In the genomic region with DNA sequence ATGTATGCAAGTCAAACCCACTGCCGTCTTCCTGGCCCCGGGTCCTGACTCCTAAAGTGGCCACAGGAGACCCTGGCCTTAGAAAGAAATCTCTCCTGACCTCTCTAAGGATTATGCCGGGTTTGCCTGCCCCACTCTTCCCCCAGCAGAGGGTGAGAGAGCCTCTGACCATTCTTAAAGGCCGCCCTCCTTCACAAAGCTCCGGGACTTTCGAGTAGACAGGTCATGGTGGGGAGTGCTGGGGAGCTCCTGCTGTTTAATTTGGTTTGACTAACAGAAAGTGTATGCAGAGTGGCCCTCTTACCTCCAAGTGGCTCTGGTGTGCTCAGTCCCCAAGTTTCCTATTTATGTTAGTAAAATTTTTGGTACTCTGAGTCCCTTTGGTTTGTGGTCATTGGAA, we compare ENCODE assay signal across 17 cellular contexts.
DNase-seq lines count a peak whose midpoint lies in the region; ATAC-seq and TF ChIP-seq lines count a peak whose summit lies in the region.
"Had no signal": no experiment of that assay in that cellular context is flagged by ENCODE, and none has a peak within 500 bp of the region (broad histone marks: within the 10 kb centered on the region; RNA-seq: fewer than 3 reads in every experiment).

No MANE protein-coding gene starts in this region.

- H3K27me3 ChIP-seq in GM23248 (replicated peaks; ENCODE audit: insufficient read depth) (no peaks in the 10 kb centered on the region), neural progenitor cell (no peaks in the 10 kb centered on the region)
- H3K27me3 ChIP-seq: BE2C, esophagus muscularis mucosa, heart left ventricle had no signal

- in situ Hi-C loops in GM23248 (cut with MboI), result no loop called here

- H3K4me3 Mint-ChIP-seq in neural progenitor cell, result no peak overlapping the region
- H3K4me3 Mint-ChIP-seq: type B pancreatic cell had no signal

- H3F3A ChIP-seq in GM23248 (ENCODE audit: insufficient read depth) (no peaks in the 10 kb centered on the region), neural progenitor cell (ENCODE audit: low read depth) (no peaks in the 10 kb centered on the region)

- no peak overlapping the region for H3K4me3 ChIP-seq in GM23248
- H3K4me3 ChIP-seq in neural progenitor cell, result no peak overlapping the region

- no peaks in the 10 kb centered on the region for H4K20me1 ChIP-seq in GM23248 (ENCODE audit: insufficient read depth)
- H4K20me1 ChIP-seq in neural progenitor cell (ENCODE audit: low read depth), result no peaks in the 10 kb centered on the region

- H3K9me3 Mint-ChIP-seq in neural progenitor cell, result no peaks in the 10 kb centered on the region
- H3K9me3 Mint-ChIP-seq: activated naive CD4-positive, alpha-beta T cell treated with anti-CD3 and anti-CD28 coated beads, Interleukin-2, amount 10 ng/mL, durations not matched to agents 7 days and 5 days; type B pancreatic cell had no signal

- no peaks in the 10 kb centered on the region for H3K36me3 Mint-ChIP-seq in neural progenitor cell
- H3K36me3 Mint-ChIP-seq: activated naive CD4-positive, alpha-beta T cell treated with anti-CD3 and anti-CD28 coated beads, Interleukin-2, amount 10 ng/mL, durations not matched to agents 7 days and 5 days; type B pancreatic cell had no signal

- H2AFZ ChIP-seq in GM23248, result peak overlapping the region; percentile 46; the same call in 1 of the 2 replicates
- no peak overlapping the region for H2AFZ ChIP-seq in neural progenitor cell (replicated peaks)

- H3K4me1 ChIP-seq in GM23248 (ENCODE audit: insufficient read depth) (0 out of 2 replicates have a peak, but pooled peaks cover 3% of the 10 kb centered on the region), neural progenitor cell (peaks cover 3% of the 10 kb centered on the region)
- H3K4me1 ChIP-seq: BE2C had no signal

- WGBS in GM23248 (ENCODE audit: low coverage in 1 of 2, low lambda C conversion rate in 2 of 2, missing lambda C conversion rate in 2 of 2), 2 experiments, result 37 to 40% methylated on average over 6 of the region's 6 CpGs

- H3K9ac ChIP-seq in GM23248 (no peak overlapping the region), neural progenitor cell (no peak overlapping the region)

- H3K27ac Mint-ChIP-seq in neural progenitor cell, result no peak overlapping the region
- H3K27ac Mint-ChIP-seq: type B pancreatic cell had no signal

- no peak for DNase-seq in GM23248
- DNase-seq in NOMO-1 treated with dmso at 0.1 percent for 144 hours (lab: John Stamatoyannopoulos, UW; ENCODE audit: unreplicated experiment), result peak; percentile 42
- DNase-seq in neural progenitor cell (ENCODE audit: low spot score), result peak; percentile 5
- DNase-seq in NCI-H1092 (lab: John Stamatoyannopoulos, UW), result no peak
- DNase-seq in NCI-H1436 treated with DMSO at 0.1 percent for 48 hours (lab: John Stamatoyannopoulos, UW), result no peak
- DNase-seq: activated naive CD4-positive, alpha-beta T cell treated with anti-CD3 and anti-CD28 coated beads, Interleukin-2, amount 10 ng/mL, durations not matched to agents 7 days and 5 days; BE2C; dermis blood vessel endothelial cell; heart left ventricle; NCI-H1417 treated with DMSO at 0.1 percent for 48 hours; stimulated activated CD4-positive, alpha-beta T cell treated with anti-CD3 and anti-CD28 coated beads, Interleukin-4, amount 100 ng/mL, for 24 hours had no signal

- H3K27ac ChIP-seq in GM23248 (no peak overlapping the region), neural progenitor cell (no peak overlapping the region)
- H3K27ac ChIP-seq: esophagus muscularis mucosa had no signal

- H3K9me3 ChIP-seq in GM23248 (ENCODE audit: low read depth), result no peaks in the 10 kb centered on the region
- H3K9me3 ChIP-seq in neural progenitor cell (ENCODE audit: low read depth), result no peaks in the 10 kb centered on the region
- H3K9me3 ChIP-seq: BE2C, esophagus muscularis mucosa had no signal

- H3K4me2 ChIP-seq in GM23248 (ENCODE audit: unreplicated experiment), result peak overlapping the region; percentile 25
- no peak overlapping the region for H3K4me2 ChIP-seq in neural progenitor cell

- ATAC-seq in GM18502 (IDR thresholded peaks at IDR 0.05; ENCODE audit: poor library complexity, unreplicated experiment) (peak; percentile 33), GM19452 (IDR thresholded peaks at IDR 0.05; ENCODE audit: unreplicated experiment) (no peak)
- ATAC-seq: activated CD4-positive, CD25-positive, alpha-beta regulatory T cell treated with anti-CD3 and anti-CD28 coated beads, Interleukin-2, amount 50 U/mL, for 24 hours; heart left ventricle; PC-3 had no signal

- no peaks in the 10 kb centered on the region for H3K79me2 ChIP-seq in GM23248 (ENCODE audit: insufficient read depth)
- H3K79me2 ChIP-seq in neural progenitor cell (ENCODE audit: low read depth), result no peaks in the 10 kb centered on the region

- H3K36me3 ChIP-seq in GM23248 (ENCODE audit: low read depth) (no peaks in the 10 kb centered on the region), neural progenitor cell (no peaks in the 10 kb centered on the region)
- H3K36me3 ChIP-seq: BE2C, esophagus muscularis mucosa, heart left ventricle had no signal

- peaks cover 2% of the 10 kb centered on the region for H3K27me3 Mint-ChIP-seq in neural progenitor cell (ENCODE audit: insufficient read depth, low read depth)
- H3K27me3 Mint-ChIP-seq: type B pancreatic cell had no signal

- no peaks in the 10 kb centered on the region for H3K9me2 ChIP-seq in GM23248 (ENCODE audit: insufficient read depth)

- H3K4me1 Mint-ChIP-seq in neural progenitor cell, result peaks cover 3% of the 10 kb centered on the region

- TF ChIP-seq CTCF in neural progenitor cell (IDR thresholded peaks at IDR 0.05), result no peak

Comparison
In these comparisons a context has a peak if more than half of its experiments do, and no peak if none do; other contexts are left out.
1. DNase-seq: peak in NOMO-1 treated with dmso at 0.1 percent for 144 hours (single experiment) and neural progenitor cell (single experiment); none in GM23248 (single experiment), NCI-H1092 (single experiment) and NCI-H1436 treated with DMSO at 0.1 percent for 48 hours (single experiment).